15 cellular contexts compared by ENCODE assay signal in the genomic region with DNA sequence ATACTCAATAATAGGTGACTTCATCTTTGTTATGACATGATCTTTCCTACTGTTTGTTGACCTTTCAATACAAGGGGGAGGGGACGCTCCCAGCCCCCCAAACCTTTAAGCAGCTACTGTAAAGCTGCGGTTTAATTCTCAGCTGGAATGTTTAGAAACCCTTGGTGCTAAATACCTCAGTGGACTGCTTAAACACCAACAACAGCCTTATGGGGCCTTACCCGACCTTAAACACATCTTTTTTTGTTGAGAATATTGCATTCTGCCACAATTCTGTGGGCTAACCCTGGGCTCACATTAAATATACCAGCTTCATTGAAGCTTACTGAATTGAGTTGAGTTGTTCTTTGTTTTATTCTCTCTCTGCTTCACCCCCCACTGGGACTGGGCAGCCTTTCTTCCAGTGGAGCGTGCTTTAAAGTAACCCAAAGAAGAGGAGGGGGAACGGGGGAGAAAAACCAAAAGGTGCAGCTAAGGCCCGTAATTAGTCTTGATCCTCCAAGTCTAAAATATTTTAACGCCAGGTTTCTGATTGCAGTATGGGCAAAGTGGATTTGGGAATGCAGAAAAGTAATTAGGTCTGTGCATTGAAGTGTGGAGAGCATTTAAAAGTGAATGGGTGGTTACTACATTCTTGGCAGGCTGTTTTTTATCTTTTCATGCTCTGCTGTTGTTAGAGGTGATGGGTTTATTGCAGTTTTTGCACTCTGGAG.
DNase-seq lines count a peak whose midpoint lies in the region; ATAC-seq and TF ChIP-seq lines count a peak whose summit lies in the region.
"Had no signal": no experiment of that assay in that cellular context is flagged by ENCODE, and none has a peak within 500 bp of the region (broad histone marks: within the 10 kb centered on the region; RNA-seq: fewer than 3 reads in every experiment).

No MANE protein-coding gene starts in this region.

- DNase-seq in A673 (ENCODE audit: low spot score) (peak; percentile 39), WTC11 (ENCODE audit: low spot score) (peak; percentile 44), kidney glomerular epithelial cell (lab: John Stamatoyannopoulos, UW) (peak; percentile 91), DMS53 (lab: John Stamatoyannopoulos, UW) (no peak), SK-N-SH (no peak), mucosa of gallbladder (ENCODE audit: low spot score) (no peak)
- no peak for DNase-seq in CD8-positive, alpha-beta memory T cell
- DNase-seq: activated CD4-positive, alpha-beta T cell treated with anti-CD3 and anti-CD28 coated beads, Interleukin-2, amount 10 ng/mL, durations not matched to agents 7 days and 5 days; body of pancreas; mucosa of descending colon; stimulated activated naive CD8-positive, alpha-beta T cell treated with anti-CD3 and anti-CD28 coated beads, Interleukin-15, amount 100 ng/mL, for 72 hours had no signal

- no peaks in the 10 kb centered on the region for H3K36me3 Mint-ChIP-seq in WTC11
- H3K36me3 Mint-ChIP-seq in CD8-positive, alpha-beta memory T cell, result no peaks in the 10 kb centered on the region

- H3K4me3 ChIP-seq in A673 (ENCODE audit: low read depth, low read length, poor library complexity, severe bottlenecking), result no peak overlapping the region
- no peak overlapping the region for H3K4me3 ChIP-seq in HEK293 (ENCODE audit: low read depth, low read length)
- no peak overlapping the region for H3K4me3 ChIP-seq in CD8-positive, alpha-beta memory T cell (ENCODE audit: low read length)
- no peak overlapping the region for H3K4me3 ChIP-seq in SK-N-SH (ENCODE audit: low read depth in 2 of 2, low read length in 1 of 2)
- H3K4me3 ChIP-seq: body of pancreas, mucosa of descending colon had no signal

- H3K79me2 ChIP-seq in SK-N-SH (ENCODE audit: insufficient read depth), result no peaks in the 10 kb centered on the region

- H3K4me2 ChIP-seq in SK-N-SH, result no peak overlapping the region

- CTCF ChIA-PET in A673 (lab: Charles Lee), result no interaction called here
- CTCF ChIA-PET in HEK293 (lab: Yijun Ruan, JAX), result interaction anchor here (1.0 kb wide), 1 partner anchor 17 kb away, joined by 3 read pairs; no protein-coding TSS in a partner anchor
- CTCF ChIA-PET in WTC11 (lab: Charles Lee), result interaction anchor here (0.8 to 1.0 kb wide), 3 partner anchors 10 to 501 kb away, joined by 3 read pairs; no protein-coding TSS in a partner anchor
- CTCF ChIA-PET in CD8-positive, alpha-beta memory T cell (lab: Charles Lee), result no interaction called here
- CTCF ChIA-PET in SK-N-SH (lab: Yijun Ruan, JAX), result no interaction called here

- H3K27ac ChIP-seq in A673 (ENCODE audit: low read depth, low read length, poor library complexity, severe bottlenecking) (no peak overlapping the region), HEK293 (ENCODE audit: extremely low read depth, low read depth, low read length) (peak overlapping the region; percentile 55), SK-N-SH (ENCODE audit: low read depth in 2 of 2, low read length in 1 of 2) (no peak overlapping the region)
- H3K27ac ChIP-seq in CD8-positive, alpha-beta memory T cell (ENCODE audit: low read depth, low read length), result no peak overlapping the region
- H3K27ac ChIP-seq: body of pancreas had no signal

- no peaks in the 10 kb centered on the region for H3F3A ChIP-seq in SK-N-SH (replicated peaks; ENCODE audit: insufficient read depth)

- WGBS in SK-N-SH (ENCODE audit: low lambda C conversion rate), result 95% methylated on average over 7 of the region's 7 CpGs

- no peak for TF ChIP-seq CTCF in A673 (conservative IDR thresholded peaks at IDR 0.05; ENCODE audit: low read depth, low read length)
- no peak for TF ChIP-seq CTCF in HEK293 (tag by site-specific recombination; IDR thresholded peaks at IDR 0.05)
- no peak for TF ChIP-seq CTCF in WTC11 (IDR thresholded peaks at IDR 0.05)
- TF ChIP-seq CTCF in SK-N-SH (IDR thresholded peaks at IDR 0.05), result no peak

- no peak overlapping the region for H2AFZ ChIP-seq in SK-N-SH (ENCODE audit: low read depth)

- peak overlapping the region; percentile 56 for H3K4me3 Mint-ChIP-seq in WTC11
- H3K4me3 Mint-ChIP-seq in CD8-positive, alpha-beta memory T cell, result no peak overlapping the region
- H3K4me3 Mint-ChIP-seq: activated CD4-positive, alpha-beta T cell treated with anti-CD3 and anti-CD28 coated beads, Interleukin-2, amount 10 ng/mL, durations not matched to agents 7 days and 5 days; stimulated activated naive CD8-positive, alpha-beta T cell treated with anti-CD3 and anti-CD28 coated beads, Interleukin-15, amount 100 ng/mL, for 72 hours; T-helper 1 cell treated with Interleukin-12 subunit alpha and Interleukin-12 subunit beta and Interleukin-4 antibody, amounts not matched to agents 30 μg/mL and 1 μg/mL, for 36 hours had no signal

- TF ChIP-seq EP300 in SK-N-SH (IDR thresholded peaks at IDR 0.05; ENCODE audit: borderline replicate concordance in 1 of 2, low read depth in 1 of 2, low read length in 1 of 2), result no peak

- no peaks in the 10 kb centered on the region for H3K9me3 Mint-ChIP-seq in WTC11
- peaks cover 0 to 4% (median 0%) of the 10 kb centered on the region in 5 donors for H3K9me3 Mint-ChIP-seq in CD8-positive, alpha-beta memory T cell
- H3K9me3 Mint-ChIP-seq: activated CD4-positive, alpha-beta T cell treated with anti-CD3 and anti-CD28 coated beads, Interleukin-2, amount 10 ng/mL, durations not matched to agents 7 days and 5 days; activated T-helper 2 cell treated with anti-CD3 and anti-CD28 coated beads, Interferon-gamma antibody, Interleukin-2, Interleukin-4, amounts not matched to agents 10 μg/mL and 5 μg/mL and 100 μg/mL, durations not matched to agents 14 hours and 24 hours and 36 hours; T-helper 1 cell treated with Interleukin-12 subunit alpha and Interleukin-12 subunit beta and Interleukin-4 antibody, amounts not matched to agents 30 μg/mL and 1 μg/mL, for 36 hours had no signal

- no peaks in the 10 kb centered on the region for H3K9me2 ChIP-seq in SK-N-SH

- peak overlapping the region; percentile 21; the same call in 1 of the 2 replicates for H3K27ac Mint-ChIP-seq in WTC11
- H3K27ac Mint-ChIP-seq in CD8-positive, alpha-beta memory T cell, result peak overlapping the region in 1 of 8 donors; percentile 13
- H3K27ac Mint-ChIP-seq: activated CD4-positive, alpha-beta T cell treated with anti-CD3 and anti-CD28 coated beads, Interleukin-2, amount 10 ng/mL, durations not matched to agents 7 days and 5 days; activated T-helper 2 cell treated with anti-CD3 and anti-CD28 coated beads, Interferon-gamma antibody, Interleukin-2, Interleukin-4, amounts not matched to agents 10 μg/mL and 5 μg/mL and 100 μg/mL, durations not matched to agents 14 hours and 24 hours and 36 hours; stimulated activated naive CD8-positive, alpha-beta T cell treated with anti-CD3 and anti-CD28 coated beads, Interleukin-15, amount 100 ng/mL, for 72 hours; T-helper 1 cell treated with Interleukin-12 subunit alpha and Interleukin-12 subunit beta and Interleukin-4 antibody, amounts not matched to agents 30 μg/mL and 1 μg/mL, for 36 hours had no signal

- H4K20me1 ChIP-seq in SK-N-SH (ENCODE audit: insufficient read depth), result no peaks in the 10 kb centered on the region

- H3K4me1 Mint-ChIP-seq in WTC11, result peaks cover 42% of the 10 kb centered on the region
- no peaks in the 10 kb centered on the region for H3K4me1 Mint-ChIP-seq in CD8-positive, alpha-beta memory T cell
- H3K4me1 Mint-ChIP-seq: activated CD4-positive, alpha-beta T cell treated with anti-CD3 and anti-CD28 coated beads, Interleukin-2, amount 10 ng/mL, durations not matched to agents 7 days and 5 days; stimulated activated naive CD8-positive, alpha-beta T cell treated with anti-CD3 and anti-CD28 coated beads, Interleukin-15, amount 100 ng/mL, for 72 hours had no signal

- no peaks in the 10 kb centered on the region for H3K36me3 ChIP-seq in A673 (ENCODE audit: insufficient read depth, low read length, poor library complexity, severe bottlenecking)
- H3K36me3 ChIP-seq in HEK293 (ENCODE audit: control insufficient read depth in 2 of 2, insufficient read depth in 1 of 2, low read length in 2 of 2), result no peaks in the 10 kb centered on the region
- no peaks in the 10 kb centered on the region for H3K36me3 ChIP-seq in CD8-positive, alpha-beta memory T cell (ENCODE audit: insufficient read depth, low read length)
- no peaks in the 10 kb centered on the region for H3K36me3 ChIP-seq in SK-N-SH (replicated peaks in 1 of 2; ENCODE audit: control insufficient read depth in 1 of 2, insufficient read depth in 2 of 2, low read length in 1 of 2)

- no peaks in the 10 kb centered on the region for H3K9me3 ChIP-seq in A673 (ENCODE audit: low read depth, low read length, poor library complexity, severe bottlenecking)
- H3K9me3 ChIP-seq in HEK293 (ENCODE audit: control insufficient read depth, insufficient read depth, low read depth, low read length), result no peaks in the 10 kb centered on the region
- H3K9me3 ChIP-seq in CD8-positive, alpha-beta memory T cell (ENCODE audit: low read length), result no peaks in the 10 kb centered on the region
- no peaks in the 10 kb centered on the region for H3K9me3 ChIP-seq in SK-N-SH
- H3K9me3 ChIP-seq: body of pancreas, mucosa of descending colon had no signal

- H3K4me1 ChIP-seq in A673 (ENCODE audit: insufficient read depth, low read length, poor library complexity, severe bottlenecking) (peaks cover 12% of the 10 kb centered on the region), HEK293 (ENCODE audit: control insufficient read depth, insufficient read depth, low read length) (peaks cover 20% of the 10 kb centered on the region), SK-N-SH (ENCODE audit: control insufficient read depth in 1 of 2, insufficient read depth in 2 of 2, low read depth in 1 of 2, low read length in 1 of 2) (peaks cover 0 to 10% of the 10 kb centered on the region in 2 experiments; a peak in 2 of 4 replicates)
- no peaks in the 10 kb centered on the region for H3K4me1 ChIP-seq in CD8-positive, alpha-beta memory T cell (ENCODE audit: insufficient read depth, low read length)
- H3K4me1 ChIP-seq: body of pancreas had no signal

- intact Hi-C loops in A673 (cut with micrococcal nuclease; ENCODE audit: unreplicated experiment), result no loop called here

- ATAC-seq in WTC11, result peak; percentile 86
- ATAC-seq: body of pancreas; mucosa of descending colon; sciatic nerve; stimulated activated naive CD8-positive, alpha-beta T cell treated with anti-CD3 and anti-CD28 coated beads, Interleukin-15, amount 100 ng/mL, for 72 hours had no signal

- BruUV-seq in A673 (replicated peaks; lab: Mats Ljungman, UMichigan), result no TSS peak

- H3K27me3 Mint-ChIP-seq in WTC11 (ENCODE audit: low read depth), result no peaks in the 10 kb centered on the region; the same call in 1 of the 2 replicates
- H3K27me3 Mint-ChIP-seq in CD8-positive, alpha-beta memory T cell, result peaks cover 0 to 3% of the 10 kb centered on the region in 2 donors
- H3K27me3 Mint-ChIP-seq: activated CD4-positive, alpha-beta T cell treated with anti-CD3 and anti-CD28 coated beads, Interleukin-2, amount 10 ng/mL, durations not matched to agents 7 days and 5 days had no signal

- H3K27me3 ChIP-seq in A673 (replicated peaks; ENCODE audit: insufficient read depth, low read depth, low read length, poor library complexity), result no peaks in the 10 kb centered on the region
- no peaks in the 10 kb centered on the region for H3K27me3 ChIP-seq in CD8-positive, alpha-beta memory T cell (ENCODE audit: insufficient read depth, low read length, poor library complexity, severe bottlenecking)
- no peaks in the 10 kb centered on the region for H3K27me3 ChIP-seq in SK-N-SH (ENCODE audit: insufficient read depth)
- H3K27me3 ChIP-seq: body of pancreas had no signal

- no peak overlapping the region for H3K9ac ChIP-seq in SK-N-SH

- POLR2A ChIA-PET in A673 (lab: Charles Lee; ENCODE audit: low non-redundant PET) (no interaction called here), HEK293 (lab: Yijun Ruan, JAX) (no interaction called here), WTC11 (lab: Charles Lee) (no interaction called here), SK-N-SH (lab: Yijun Ruan, JAX) (no interaction called here)
- POLR2A ChIA-PET in CD8-positive, alpha-beta memory T cell (lab: Charles Lee), result no interaction called here

- no peak for TF ChIP-seq RAD21 in SK-N-SH (IDR thresholded peaks at IDR 0.05; ENCODE audit: low read length)

Comparison
In these comparisons a context has a peak if more than half of its experiments do, and no peak if none do; other contexts are left out.
1. DNase-seq: peak in A673 (single experiment), WTC11 (single experiment) and kidney glomerular epithelial cell (single experiment); none in CD8-positive, alpha-beta memory T cell (0 of 5), DMS53 (single experiment), SK-N-SH (single experiment) and mucosa of gallbladder (single experiment).
2. CTCF ChIA-PET loops: an anchor here in HEK293 (1.0 kb wide) and WTC11 (0.8 to 1.0 kb wide); none called in A673, CD8-positive, alpha-beta memory T cell and SK-N-SH.